Comparison of ENCODE assay signal across 1 cellular context in genomic region chr7:129367349-129367699, GRCh38.
TF ChIP-seq lines count a peak whose summit lies in the region.

No MANE protein-coding gene starts in this region.

TF ChIP-seq in SK-N-SH treated with all-trans-retinoic acid at 6 μM for 48 hours, 23 proteins besides CTCF, POLR2A, EP300 and RAD21 (continued from another document):
- TF ChIP-seq, protein P1, sequence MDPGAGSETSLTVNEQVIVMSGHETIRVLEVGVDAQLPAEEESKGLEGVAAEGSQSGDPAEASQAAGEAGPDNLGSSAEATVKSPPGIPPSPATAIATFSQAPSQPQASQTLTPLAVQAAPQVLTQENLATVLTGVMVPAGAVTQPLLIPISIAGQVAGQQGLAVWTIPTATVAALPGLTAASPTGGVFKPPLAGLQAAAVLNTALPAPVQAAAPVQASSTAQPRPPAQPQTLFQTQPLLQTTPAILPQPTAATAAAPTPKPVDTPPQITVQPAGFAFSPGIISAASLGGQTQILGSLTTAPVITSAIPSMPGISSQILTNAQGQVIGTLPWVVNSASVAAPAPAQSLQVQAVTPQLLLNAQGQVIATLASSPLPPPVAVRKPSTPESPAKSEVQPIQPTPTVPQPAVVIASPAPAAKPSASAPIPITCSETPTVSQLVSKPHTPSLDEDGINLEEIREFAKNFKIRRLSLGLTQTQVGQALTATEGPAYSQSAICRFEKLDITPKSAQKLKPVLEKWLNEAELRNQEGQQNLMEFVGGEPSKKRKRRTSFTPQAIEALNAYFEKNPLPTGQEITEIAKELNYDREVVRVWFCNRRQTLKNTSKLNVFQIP (CRISPR knock-in tag; IDR thresholded peaks at IDR 0.05; ENCODE audit: borderline replicate concordance, low read depth): no peak
- no peak for TF ChIP-seq OSR1 (CRISPR knock-in tag; IDR thresholded peaks at IDR 0.05)
